Comparison of ENCODE assay signal across 1 cellular context in the genomic region with DNA sequence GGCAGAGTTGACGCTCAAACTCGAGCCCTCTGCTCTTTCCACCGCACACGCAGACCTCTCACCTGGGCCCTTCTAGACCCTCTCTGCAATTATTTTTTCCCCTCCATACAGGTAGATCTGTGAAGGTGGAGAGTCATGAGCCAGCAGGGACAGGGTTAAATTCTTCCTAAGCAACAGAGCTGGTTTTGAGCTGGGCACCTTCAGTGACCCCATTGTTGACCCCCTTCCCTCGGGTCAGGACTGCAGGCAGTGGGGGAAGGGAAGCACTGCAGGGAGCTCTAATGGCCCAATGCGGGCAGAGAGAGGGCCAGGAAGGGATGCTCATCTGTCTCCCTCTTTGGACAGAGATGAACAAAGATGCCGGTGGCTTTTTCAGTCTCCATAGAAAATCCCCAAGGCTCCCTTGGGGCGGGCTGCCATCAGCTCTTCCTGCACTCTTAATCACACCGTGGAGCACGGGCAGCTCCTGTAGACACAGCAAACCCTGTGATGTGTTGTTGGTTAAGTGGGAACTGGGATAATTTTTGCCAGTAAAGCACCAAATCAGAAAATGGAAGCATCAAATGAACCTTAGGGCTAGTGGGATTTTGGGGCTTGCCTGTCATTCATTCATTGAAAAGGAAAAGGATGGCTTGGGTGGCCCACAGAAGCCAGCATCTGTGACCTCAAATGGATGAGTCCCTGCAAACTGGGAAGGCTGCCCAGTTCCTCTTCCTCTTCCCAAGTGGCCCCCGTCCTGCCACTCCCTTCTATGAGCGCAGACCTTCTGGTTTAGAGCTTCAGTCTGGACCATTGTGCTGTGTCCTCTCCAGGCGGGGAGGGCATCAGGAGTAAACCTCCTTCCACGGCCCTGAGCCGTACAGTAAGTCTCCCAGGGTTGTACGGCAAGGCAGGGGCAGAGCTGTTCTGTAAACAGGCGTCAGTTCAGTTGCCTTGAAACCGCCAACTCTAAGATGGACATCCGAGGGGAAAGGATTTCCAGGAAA.
TF ChIP-seq lines count a peak whose summit lies in the region.

No MANE protein-coding gene starts in this region.

TF ChIP-seq in H1, 55 proteins besides CTCF, POLR2A, EP300 and RAD21 (continued from another document):
- TF ChIP-seq, protein P1, sequence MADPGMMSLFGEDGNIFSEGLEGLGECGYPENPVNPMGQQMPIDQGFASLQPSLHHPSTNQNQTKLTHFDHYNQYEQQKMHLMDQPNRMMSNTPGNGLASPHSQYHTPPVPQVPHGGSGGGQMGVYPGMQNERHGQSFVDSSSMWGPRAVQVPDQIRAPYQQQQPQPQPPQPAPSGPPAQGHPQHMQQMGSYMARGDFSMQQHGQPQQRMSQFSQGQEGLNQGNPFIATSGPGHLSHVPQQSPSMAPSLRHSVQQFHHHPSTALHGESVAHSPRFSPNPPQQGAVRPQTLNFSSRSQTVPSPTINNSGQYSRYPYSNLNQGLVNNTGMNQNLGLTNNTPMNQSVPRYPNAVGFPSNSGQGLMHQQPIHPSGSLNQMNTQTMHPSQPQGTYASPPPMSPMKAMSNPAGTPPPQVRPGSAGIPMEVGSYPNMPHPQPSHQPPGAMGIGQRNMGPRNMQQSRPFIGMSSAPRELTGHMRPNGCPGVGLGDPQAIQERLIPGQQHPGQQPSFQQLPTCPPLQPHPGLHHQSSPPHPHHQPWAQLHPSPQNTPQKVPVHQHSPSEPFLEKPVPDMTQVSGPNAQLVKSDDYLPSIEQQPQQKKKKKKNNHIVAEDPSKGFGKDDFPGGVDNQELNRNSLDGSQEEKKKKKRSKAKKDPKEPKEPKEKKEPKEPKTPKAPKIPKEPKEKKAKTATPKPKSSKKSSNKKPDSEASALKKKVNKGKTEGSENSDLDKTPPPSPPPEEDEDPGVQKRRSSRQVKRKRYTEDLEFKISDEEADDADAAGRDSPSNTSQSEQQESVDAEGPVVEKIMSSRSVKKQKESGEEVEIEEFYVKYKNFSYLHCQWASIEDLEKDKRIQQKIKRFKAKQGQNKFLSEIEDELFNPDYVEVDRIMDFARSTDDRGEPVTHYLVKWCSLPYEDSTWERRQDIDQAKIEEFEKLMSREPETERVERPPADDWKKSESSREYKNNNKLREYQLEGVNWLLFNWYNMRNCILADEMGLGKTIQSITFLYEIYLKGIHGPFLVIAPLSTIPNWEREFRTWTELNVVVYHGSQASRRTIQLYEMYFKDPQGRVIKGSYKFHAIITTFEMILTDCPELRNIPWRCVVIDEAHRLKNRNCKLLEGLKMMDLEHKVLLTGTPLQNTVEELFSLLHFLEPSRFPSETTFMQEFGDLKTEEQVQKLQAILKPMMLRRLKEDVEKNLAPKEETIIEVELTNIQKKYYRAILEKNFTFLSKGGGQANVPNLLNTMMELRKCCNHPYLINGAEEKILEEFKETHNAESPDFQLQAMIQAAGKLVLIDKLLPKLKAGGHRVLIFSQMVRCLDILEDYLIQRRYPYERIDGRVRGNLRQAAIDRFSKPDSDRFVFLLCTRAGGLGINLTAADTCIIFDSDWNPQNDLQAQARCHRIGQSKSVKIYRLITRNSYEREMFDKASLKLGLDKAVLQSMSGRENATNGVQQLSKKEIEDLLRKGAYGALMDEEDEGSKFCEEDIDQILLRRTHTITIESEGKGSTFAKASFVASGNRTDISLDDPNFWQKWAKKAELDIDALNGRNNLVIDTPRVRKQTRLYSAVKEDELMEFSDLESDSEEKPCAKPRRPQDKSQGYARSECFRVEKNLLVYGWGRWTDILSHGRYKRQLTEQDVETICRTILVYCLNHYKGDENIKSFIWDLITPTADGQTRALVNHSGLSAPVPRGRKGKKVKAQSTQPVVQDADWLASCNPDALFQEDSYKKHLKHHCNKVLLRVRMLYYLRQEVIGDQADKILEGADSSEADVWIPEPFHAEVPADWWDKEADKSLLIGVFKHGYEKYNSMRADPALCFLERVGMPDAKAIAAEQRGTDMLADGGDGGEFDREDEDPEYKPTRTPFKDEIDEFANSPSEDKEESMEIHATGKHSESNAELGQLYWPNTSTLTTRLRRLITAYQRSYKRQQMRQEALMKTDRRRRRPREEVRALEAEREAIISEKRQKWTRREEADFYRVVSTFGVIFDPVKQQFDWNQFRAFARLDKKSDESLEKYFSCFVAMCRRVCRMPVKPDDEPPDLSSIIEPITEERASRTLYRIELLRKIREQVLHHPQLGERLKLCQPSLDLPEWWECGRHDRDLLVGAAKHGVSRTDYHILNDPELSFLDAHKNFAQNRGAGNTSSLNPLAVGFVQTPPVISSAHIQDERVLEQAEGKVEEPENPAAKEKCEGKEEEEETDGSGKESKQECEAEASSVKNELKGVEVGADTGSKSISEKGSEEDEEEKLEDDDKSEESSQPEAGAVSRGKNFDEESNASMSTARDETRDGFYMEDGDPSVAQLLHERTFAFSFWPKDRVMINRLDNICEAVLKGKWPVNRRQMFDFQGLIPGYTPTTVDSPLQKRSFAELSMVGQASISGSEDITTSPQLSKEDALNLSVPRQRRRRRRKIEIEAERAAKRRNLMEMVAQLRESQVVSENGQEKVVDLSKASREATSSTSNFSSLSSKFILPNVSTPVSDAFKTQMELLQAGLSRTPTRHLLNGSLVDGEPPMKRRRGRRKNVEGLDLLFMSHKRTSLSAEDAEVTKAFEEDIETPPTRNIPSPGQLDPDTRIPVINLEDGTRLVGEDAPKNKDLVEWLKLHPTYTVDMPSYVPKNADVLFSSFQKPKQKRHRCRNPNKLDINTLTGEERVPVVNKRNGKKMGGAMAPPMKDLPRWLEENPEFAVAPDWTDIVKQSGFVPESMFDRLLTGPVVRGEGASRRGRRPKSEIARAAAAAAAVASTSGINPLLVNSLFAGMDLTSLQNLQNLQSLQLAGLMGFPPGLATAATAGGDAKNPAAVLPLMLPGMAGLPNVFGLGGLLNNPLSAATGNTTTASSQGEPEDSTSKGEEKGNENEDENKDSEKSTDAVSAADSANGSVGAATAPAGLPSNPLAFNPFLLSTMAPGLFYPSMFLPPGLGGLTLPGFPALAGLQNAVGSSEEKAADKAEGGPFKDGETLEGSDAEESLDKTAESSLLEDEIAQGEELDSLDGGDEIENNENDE (IDR thresholded peaks at IDR 0.05; ENCODE audit: insufficient replicate concordance, low read length) = no peak
- TF ChIP-seq, protein P2, sequence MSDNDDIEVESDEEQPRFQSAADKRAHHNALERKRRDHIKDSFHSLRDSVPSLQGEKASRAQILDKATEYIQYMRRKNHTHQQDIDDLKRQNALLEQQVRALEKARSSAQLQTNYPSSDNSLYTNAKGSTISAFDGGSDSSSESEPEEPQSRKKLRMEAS (IDR thresholded peaks at IDR 0.05) = 0 out of 2 replicates have a peak, but pooled peaks have one; percentile 19
- TF ChIP-seq, protein P3, sequence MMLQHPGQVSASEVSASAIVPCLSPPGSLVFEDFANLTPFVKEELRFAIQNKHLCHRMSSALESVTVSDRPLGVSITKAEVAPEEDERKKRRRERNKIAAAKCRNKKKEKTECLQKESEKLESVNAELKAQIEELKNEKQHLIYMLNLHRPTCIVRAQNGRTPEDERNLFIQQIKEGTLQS (IDR thresholded peaks at IDR 0.05; ENCODE audit: insufficient read depth, low read depth, low read length) = no peak
- TF ChIP-seq CHD2 (IDR thresholded peaks at IDR 0.05; ENCODE audit: low read length) = peak; percentile 29; the same call in 1 of the 2 replicates
- TF ChIP-seq CBX8 (IDR thresholded peaks at IDR 0.05; ENCODE audit: borderline replicate concordance, low read depth, low read length) = no peak
- TF ChIP-seq SIN3A (conservative IDR thresholded peaks at IDR 0.05 in 1 of 2, IDR thresholded peaks at IDR 0.05 in 1 of 2; ENCODE audit: low read depth in 1 of 2, low read length in 2 of 2) = no peak
- no peak for TF ChIP-seq BCL11A (IDR thresholded peaks at IDR 0.05; ENCODE audit: low read depth in 2 of 2, low read length in 2 of 2)
- no peak for TF ChIP-seq TAF7 (optimal IDR thresholded peaks at IDR 0.05; ENCODE audit: borderline replicate concordance, low read depth, low read length)
- TF ChIP-seq GTF2F1 (IDR thresholded peaks at IDR 0.05; ENCODE audit: borderline replicate concordance, low read depth, low read length) = no peak
- no peak for TF ChIP-seq SUZ12 (IDR thresholded peaks at IDR 0.05; ENCODE audit: low read length)
- no peak for TF ChIP-seq TCF12 (IDR thresholded peaks at IDR 0.05; ENCODE audit: low read depth, low read length)
- no peak for TF ChIP-seq SP4 (IDR thresholded peaks at IDR 0.05; ENCODE audit: low read length)
- no peak for TF ChIP-seq HDAC2 (IDR thresholded peaks at IDR 0.05; ENCODE audit: borderline replicate concordance in 1 of 2, low read depth in 2 of 2, low read length in 2 of 2)
- TF ChIP-seq CHD1 (IDR thresholded peaks at IDR 0.05; ENCODE audit: low read depth, low read length) = no peak
- TF ChIP-seq NANOG (IDR thresholded peaks at IDR 0.05; ENCODE audit: insufficient read depth, low read depth, low read length, poor library complexity, severe bottlenecking) = peak; percentile 63
- no peak for TF ChIP-seq CTBP2 (IDR thresholded peaks at IDR 0.05; ENCODE audit: borderline replicate concordance, insufficient read depth, insufficient read length, low read length)
- TF ChIP-seq POU5F1 (IDR thresholded peaks at IDR 0.05; ENCODE audit: low read depth, low read length) = 0 out of 2 replicates have a peak, but pooled peaks have one; percentile 13
- TF ChIP-seq KDM5A (IDR thresholded peaks at IDR 0.05; ENCODE audit: low read length) = no peak
- TF ChIP-seq GABPA (IDR thresholded peaks at IDR 0.05; ENCODE audit: borderline replicate concordance, insufficient read depth, low read length) = no peak
- TF ChIP-seq NRF1 (IDR thresholded peaks at IDR 0.05; ENCODE audit: low read depth, low read length) = no peak
- no peak for TF ChIP-seq JUN (IDR thresholded peaks at IDR 0.05; ENCODE audit: low read depth, low read length)
- no peak for TF ChIP-seq TAF1 (IDR thresholded peaks at IDR 0.05; ENCODE audit: low read depth, low read length)
- TF ChIP-seq PHF8 (conservative IDR thresholded peaks at IDR 0.05; ENCODE audit: low read depth, low read length) = no peak
